Comparison of ENCODE assay signal across 1 cellular context in genomic region chr5:124052201-124052600, GRCh38.
TF ChIP-seq lines count a peak whose summit lies in the region.

No MANE protein-coding gene starts in this region.

TF ChIP-seq in WTC11, 78 proteins besides CTCF, POLR2A, EP300 and RAD21 (continued from another document):
- TF ChIP-seq IRF1 (CRISPR knock-in tag; IDR thresholded peaks at IDR 0.05) (no peak), STAT6 (CRISPR knock-in tag; conservative IDR thresholded peaks at IDR 0.05; ENCODE audit: low read depth) (no peak), E2F5 (CRISPR knock-in tag; IDR thresholded peaks at IDR 0.05) (no peak), TEAD1 (CRISPR knock-in tag; IDR thresholded peaks at IDR 0.05) (no peak), CDX4 (CRISPR knock-in tag; IDR thresholded peaks at IDR 0.05; ENCODE audit: borderline replicate concordance) (no peak), SMAD3 (CRISPR knock-in tag; IDR thresholded peaks at IDR 0.05; ENCODE audit: borderline replicate concordance) (no peak), ZNF423 (CRISPR knock-in tag; IDR thresholded peaks at IDR 0.05) (no peak), ZMAT4 (CRISPR knock-in tag; IDR thresholded peaks at IDR 0.05) (no peak)
- TF ChIP-seq, protein P1, sequence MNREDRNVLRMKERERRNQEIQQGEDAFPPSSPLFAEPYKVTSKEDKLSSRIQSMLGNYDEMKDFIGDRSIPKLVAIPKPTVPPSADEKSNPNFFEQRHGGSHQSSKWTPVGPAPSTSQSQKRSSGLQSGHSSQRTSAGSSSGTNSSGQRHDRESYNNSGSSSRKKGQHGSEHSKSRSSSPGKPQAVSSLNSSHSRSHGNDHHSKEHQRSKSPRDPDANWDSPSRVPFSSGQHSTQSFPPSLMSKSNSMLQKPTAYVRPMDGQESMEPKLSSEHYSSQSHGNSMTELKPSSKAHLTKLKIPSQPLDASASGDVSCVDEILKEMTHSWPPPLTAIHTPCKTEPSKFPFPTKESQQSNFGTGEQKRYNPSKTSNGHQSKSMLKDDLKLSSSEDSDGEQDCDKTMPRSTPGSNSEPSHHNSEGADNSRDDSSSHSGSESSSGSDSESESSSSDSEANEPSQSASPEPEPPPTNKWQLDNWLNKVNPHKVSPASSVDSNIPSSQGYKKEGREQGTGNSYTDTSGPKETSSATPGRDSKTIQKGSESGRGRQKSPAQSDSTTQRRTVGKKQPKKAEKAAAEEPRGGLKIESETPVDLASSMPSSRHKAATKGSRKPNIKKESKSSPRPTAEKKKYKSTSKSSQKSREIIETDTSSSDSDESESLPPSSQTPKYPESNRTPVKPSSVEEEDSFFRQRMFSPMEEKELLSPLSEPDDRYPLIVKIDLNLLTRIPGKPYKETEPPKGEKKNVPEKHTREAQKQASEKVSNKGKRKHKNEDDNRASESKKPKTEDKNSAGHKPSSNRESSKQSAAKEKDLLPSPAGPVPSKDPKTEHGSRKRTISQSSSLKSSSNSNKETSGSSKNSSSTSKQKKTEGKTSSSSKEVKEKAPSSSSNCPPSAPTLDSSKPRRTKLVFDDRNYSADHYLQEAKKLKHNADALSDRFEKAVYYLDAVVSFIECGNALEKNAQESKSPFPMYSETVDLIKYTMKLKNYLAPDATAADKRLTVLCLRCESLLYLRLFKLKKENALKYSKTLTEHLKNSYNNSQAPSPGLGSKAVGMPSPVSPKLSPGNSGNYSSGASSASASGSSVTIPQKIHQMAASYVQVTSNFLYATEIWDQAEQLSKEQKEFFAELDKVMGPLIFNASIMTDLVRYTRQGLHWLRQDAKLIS (CRISPR knock-in tag; IDR thresholded peaks at IDR 0.05; ENCODE audit: borderline replicate concordance), result no peak
